Comparison of ENCODE assay signal across 25 cellular contexts in genomic region chr2:176986579-176986978, GRCh38.
"Had no signal": no experiment of that assay in that cellular context is flagged by ENCODE, and none has a peak within 500 bp of the region (broad histone marks: within the 10 kb centered on the region; RNA-seq: fewer than 3 reads in every experiment).

No MANE protein-coding gene starts in this region.

- H3K27ac ChIP-seq: adrenal gland, ascending aorta, brain microvascular endothelial cell, left lung, neural progenitor cell, right lobe of liver, transverse colon had no signal

- H3K36me3 ChIP-seq: adrenal gland, ascending aorta, brain microvascular endothelial cell, left lung, neural progenitor cell, right lobe of liver, transverse colon had no signal

- H3K9ac ChIP-seq: neural progenitor cell had no signal

- H3K4me1 ChIP-seq: adrenal gland, ascending aorta, left lung, neural progenitor cell, right lobe of liver, transverse colon had no signal

- H3K4me3 ChIP-seq: adrenal gland, ascending aorta, left lung, lung, neural progenitor cell, right lobe of liver, transverse colon had no signal

- H3K27me3 ChIP-seq: adrenal gland, ascending aorta, brain microvascular endothelial cell, neural progenitor cell, right lobe of liver, transverse colon had no signal

- ATAC-seq: activated CD4-positive, alpha-beta T cell treated with anti-CD3 and anti-CD28 coated beads for 36 hours; activated T-cell treated with anti-CD3 and anti-CD28 coated beads, Interleukin-2, amount 50 U/mL, for 4 hours; left lung; right lobe of liver; stimulated activated effector memory CD8-positive, alpha-beta T cell treated with anti-CD3 and anti-CD28 coated beads, Interleukin-12 subunit alpha, Interleukin-12 subunit beta, amount 100 ng/mL, for 72 hours had no signal

- H3K9me3 ChIP-seq: adrenal gland, ascending aorta, left lung, right lobe of liver, transverse colon had no signal

- H2AFZ ChIP-seq: neural progenitor cell had no signal

- H3K4me2 ChIP-seq: neural progenitor cell had no signal

- DNase-seq: activated B cell treated with CpG ODN at 0.5 μM for 24 hours; activated CD4-positive, alpha-beta T cell treated with anti-CD3 and anti-CD28 coated beads for 36 hours; activated CD4-positive, alpha-beta T cell treated with anti-CD3 and anti-CD28 coated beads, Interleukin-2, amount 50 U/mL, for 4 hours; activated CD8-positive, alpha-beta memory T cell treated with anti-CD3 and anti-CD28 coated beads for 24 hours; activated CD8-positive, alpha-beta memory T cell treated with anti-CD3 and anti-CD28 coated beads, Interleukin-2, amount 50 U/mL, for 4 hours; activated naive CD4-positive, alpha-beta T cell; activated T-cell treated with anti-CD3 and anti-CD28 coated beads, Interleukin-2, amount 50 U/mL, for 4 hours; adrenal gland; brain microvascular endothelial cell; caudate nucleus; dermis blood vessel endothelial cell; effector CD8-positive, alpha-beta T cell; hippocampal formation; kidney glomerular epithelial cell; left lung; naive B cell; posterior cingulate gyrus; right lobe of liver; small intestine; stimulated activated CD4-positive, alpha-beta T cell treated with anti-CD3 and anti-CD28 coated beads, Interleukin-2, amount 100 ng/mL, for 24 hours; transverse colon had no signal
